Comparison of ENCODE assay signal across 9 cellular contexts in genomic region chr14:103711516-103712431, GRCh38. TPM values are rescaled to one million over a fixed set of nuclear protein-coding genes. Genes with fewer than 3 reads are reported as not detected.
DNase-seq lines count a peak whose midpoint lies in the region; ATAC-seq and TF ChIP-seq lines count a peak whose summit lies in the region.
"Had no signal": no experiment of that assay in that cellular context is flagged by ENCODE, and none has a peak within 500 bp of the region (broad histone marks: within the 10 kb centered on the region; RNA-seq: fewer than 3 reads in every experiment).

No MANE protein-coding gene starts in this region.

- H3K18ac ChIP-seq in mesenchymal stem cell (ENCODE audit: low read depth in 1 of 2, low read length in 2 of 2), result no peak overlapping the region

- H2BK120ac ChIP-seq in mesenchymal stem cell (ENCODE audit: low read depth, low read length), result no peak overlapping the region

- H3K4ac ChIP-seq in mesenchymal stem cell (ENCODE audit: low read depth in 1 of 2, low read length in 2 of 2), result no peak overlapping the region

- H3K14ac ChIP-seq in mesenchymal stem cell (ENCODE audit: low read length in 2 of 2), result no peak overlapping the region

- H4K91ac ChIP-seq in mesenchymal stem cell (ENCODE audit: low read length), result no peak overlapping the region

- H3K27ac ChIP-seq in mesenchymal stem cell (ENCODE audit: low read length, poor library complexity, severe bottlenecking) (no peak overlapping the region), vagina (peak overlapping the region; percentile 22)

- H3K9ac ChIP-seq in mesenchymal stem cell (ENCODE audit: low read length), result peak overlapping the region; percentile 43

- H3K4me1 ChIP-seq in mesenchymal stem cell (ENCODE audit: control insufficient read depth, insufficient read depth, low read depth, low read length), result peaks cover 20% of the 10 kb centered on the region
- H3K4me1 ChIP-seq in vagina, result peaks cover 82% of the 10 kb centered on the region

- ATAC-seq in Right ventricle myocardium inferior (peak; percentile 2), HG03520 (IDR thresholded peaks at IDR 0.05; ENCODE audit: unreplicated experiment) (no peak)
- ATAC-seq: SK-N-SH treated with all-trans-retinoic acid at 6 μM for 48 hours had no signal

- H3K4me2 ChIP-seq in mesenchymal stem cell (ENCODE audit: low read length, poor library complexity, severe bottlenecking), result no peak overlapping the region

- no peak overlapping the region for H2AK5ac ChIP-seq in mesenchymal stem cell (ENCODE audit: low read length, severe bottlenecking)

- no peak for TF ChIP-seq POLR2A in vagina (IDR thresholded peaks at IDR 0.05)

- H4K8ac ChIP-seq in mesenchymal stem cell (ENCODE audit: low read length), result no peak overlapping the region

- peaks cover 30 to 44% of the 10 kb centered on the region in 2 experiments for H3K36me3 ChIP-seq in mesenchymal stem cell (ENCODE audit: control insufficient read depth in 1 of 2, insufficient read depth in 2 of 2, low read depth in 1 of 2, low read length in 2 of 2)
- peaks cover 0 to under 1% of the 10 kb centered on the region in 2 donors for H3K36me3 ChIP-seq in vagina

- H3K27me3 ChIP-seq in mesenchymal stem cell (ENCODE audit: control insufficient read depth in 1 of 2, insufficient read depth in 1 of 2, low read length in 2 of 2) (no peaks in the 10 kb centered on the region), vagina (no peaks in the 10 kb centered on the region)

- no peak for TF ChIP-seq CTCF in vagina (IDR thresholded peaks at IDR 0.05)

- peak; percentile 76 for DNase-seq in Right ventricle myocardium inferior (ENCODE audit: missing footprints)
- no peak for DNase-seq in cardiac septum (ENCODE audit: low spot score)
- peak; percentile 76 for DNase-seq in cerebellum (ENCODE audit: low spot score)
- DNase-seq in mesenchymal stem cell, result no peak
- no peak for DNase-seq in vagina (ENCODE audit: extremely low spot score in 2 of 2)
- no peak for DNase-seq in AML-193 (lab: John Stamatoyannopoulos, UW)
- DNase-seq in SKM-1 (lab: John Stamatoyannopoulos, UW; ENCODE audit: unreplicated experiment), result no peak

- intact Hi-C loops in Right ventricle myocardium inferior (cut with DNase I) (loop anchor here (10.0 kb wide), 1 partner anchor 147 kb away; the partner anchor contains the start of genes BAG5 and COA8), cardiac septum (cut with DNase I) (loop anchor here (5.0 kb wide), 1 partner anchor 139 kb away; no protein-coding TSS in a partner anchor), vagina (cut with DNase I) (no loop called here)

- 91% methylated on average over 27 of the region's 27 CpGs for WGBS in mesenchymal stem cell

- H2BK12ac ChIP-seq in mesenchymal stem cell (ENCODE audit: low read length in 2 of 2), result no peak overlapping the region

- peaks cover 34% of the 10 kb centered on the region for H3K79me1 ChIP-seq in mesenchymal stem cell (replicated peaks; ENCODE audit: low read length, poor library complexity, severe bottlenecking)

- H3K4me3 ChIP-seq in mesenchymal stem cell (ENCODE audit: insufficient read depth in 1 of 2, low read depth in 1 of 2, low read length in 2 of 2) (no peak overlapping the region), vagina (peak overlapping the region in 1 of 2 donors; percentile 0)

- no peak overlapping the region for H2BK5ac ChIP-seq in mesenchymal stem cell (ENCODE audit: low read depth, low read length, poor library complexity, severe bottlenecking)

- H2BK15ac ChIP-seq in mesenchymal stem cell (ENCODE audit: low read depth, poor library complexity, severe bottlenecking), result no peak overlapping the region

- no peak overlapping the region for H3K23ac ChIP-seq in mesenchymal stem cell (ENCODE audit: low read length in 2 of 2)

- H3K9me3 ChIP-seq in mesenchymal stem cell (ENCODE audit: control insufficient read depth, low read length) (no peaks in the 10 kb centered on the region), vagina (no peaks in the 10 kb centered on the region)

- H2AFZ ChIP-seq in mesenchymal stem cell (ENCODE audit: low read depth, low read length), result no peak overlapping the region

RNA-seq across cellular contexts. Expression of gene XRCC3, which starts 3.5 kb away (rescaled TPM):
- total RNA-seq in Right ventricle myocardium inferior, result 2.8 TPM
- total RNA-seq in cardiac septum, result 3.9 TPM
- total RNA-seq in cerebellum, result 10.3 TPM
- 4.5 TPM for polyA plus RNA-seq in mesenchymal stem cell (2013, experiment 1 of 2)
- 4.2 TPM for polyA plus RNA-seq in mesenchymal stem cell (2013, experiment 2 of 2)
- total RNA-seq in vagina, result 6.9 TPM

RNA-seq across cellular contexts. Expression of gene ZFYVE21, which starts 3.8 kb away (rescaled TPM):
- total RNA-seq in Right ventricle myocardium inferior, result 46.9 TPM
- total RNA-seq in cardiac septum, result 60.9 TPM
- 44.4 TPM for total RNA-seq in cerebellum
- polyA plus RNA-seq in mesenchymal stem cell (2013, experiment 1 of 2), result 44.0 TPM
- 43.8 TPM for polyA plus RNA-seq in mesenchymal stem cell (2013, experiment 2 of 2)
- 172 TPM for total RNA-seq in vagina

Comparison
In these comparisons a context has a peak if more than half of its experiments do, and no peak if none do; other contexts are left out.
1. DNase-seq: peak in Right ventricle myocardium inferior (single experiment) and cerebellum (single experiment); none in cardiac septum (single experiment), mesenchymal stem cell (single experiment), vagina (0 of 2), AML-193 (0 of 2) and SKM-1 (single experiment).